In genomic region chr2:21310493-21310892, GRCh38 we compare ENCODE assay signal across 28 cellular contexts.
"Had no signal": no experiment of that assay in that cellular context is flagged by ENCODE, and none has a peak within 500 bp of the region (broad histone marks: within the 10 kb centered on the region; RNA-seq: fewer than 3 reads in every experiment).

No MANE protein-coding gene starts in this region.

- H3K27ac ChIP-seq: left lung, lower lobe of right lung, neural progenitor cell, neutrophil, right atrium auricular region, right lobe of liver, tibial nerve, vagina had no signal

- H3K4me1 ChIP-seq: left lung, lower lobe of right lung, neural progenitor cell, right atrium auricular region, right lobe of liver, tibial nerve, vagina had no signal

- H3K36me3 ChIP-seq: left lung, lower lobe of right lung, neural progenitor cell, neutrophil, right atrium auricular region, right lobe of liver, tibial nerve, vagina had no signal

- H3K4me3 ChIP-seq: left lung, lower lobe of right lung, neural progenitor cell, right atrium auricular region, right lobe of liver, smooth muscle cell, tibial nerve, vagina had no signal

- ATAC-seq: left colon; left lung; lower lobe of right lung; natural killer cell; right lobe of liver; stimulated activated memory B cell treated with anti-CD40 and anti-IgM and Interleukin-4, amounts not matched to agents 10 μg/mL and 1 μg/mL and 100 μg/mL, for 72 hours; stimulated activated naive CD8-positive, alpha-beta T cell treated with anti-CD3 and anti-CD28 coated beads, Interleukin-15, amount 100 ng/mL, for 72 hours had no signal

- H3K9me3 ChIP-seq: left lung, lower lobe of right lung, neutrophil, right atrium auricular region, right lobe of liver, tibial nerve, vagina had no signal

- H3K27me3 ChIP-seq: left lung, neural progenitor cell, neutrophil, right atrium auricular region, right lobe of liver, tibial nerve, vagina had no signal

- FAIRE-seq: islet of Langerhans had no signal

- DNase-seq: hippocampal formation; immature natural killer cell; kidney; left colon; left lung; lower lobe of right lung; mammary epithelial cell; mesendoderm; naive B cell; natural killer cell; nephron progenitor cell; occipital lobe; right lobe of liver; stimulated activated CD4-positive, alpha-beta T cell treated with anti-CD3 and anti-CD28 coated beads, Interleukin-1b, Interleukin-23, amount 100 ng/mL, for 48 hours; stimulated activated CD4-positive, alpha-beta T cell treated with anti-CD3 and anti-CD28 coated beads, Interleukin-2, amount 100 ng/mL, for 48 hours; stimulated activated CD4-positive, alpha-beta T cell treated with anti-CD3 and anti-CD28 coated beads, Interleukin-4, amount 100 ng/mL, for 4 hours; stimulated activated CD8-positive, alpha-beta memory T cell treated with anti-CD3 and anti-CD28 coated beads, Interleukin-4, amount 100 ng/mL, for 48 hours; stimulated activated naive CD4-positive, alpha-beta T cell treated with Interleukin-2 at 50 U/mL for 16 hours; stimulated activated naive CD8-positive, alpha-beta T cell treated with anti-CD3 and anti-CD28 coated beads, Interleukin-15, amount 100 ng/mL, for 72 hours; substantia nigra had no signal
